Comparison of ENCODE assay signal across 19 cellular contexts in genomic region chr5:175810457-175810856, GRCh38.
"Had no signal": no experiment of that assay in that cellular context is flagged by ENCODE, and none has a peak within 500 bp of the region (broad histone marks: within the 10 kb centered on the region; RNA-seq: fewer than 3 reads in every experiment).

No MANE protein-coding gene starts in this region.

- H3K27me3 ChIP-seq: neural progenitor cell, tibial nerve had no signal

- H3K9ac ChIP-seq: neural progenitor cell had no signal

- H3K27ac ChIP-seq: esophagus muscularis mucosa, gastroesophageal sphincter, heart right ventricle, left ventricle myocardium inferior, neural progenitor cell, prostate gland, tibial nerve had no signal

- H3K4me1 ChIP-seq: esophagus muscularis mucosa, gastroesophageal sphincter, left ventricle myocardium inferior, neural progenitor cell, prostate gland, tibial nerve had no signal

- H3K36me3 ChIP-seq: esophagus muscularis mucosa, gastroesophageal sphincter, heart right ventricle, left ventricle myocardium inferior, neural progenitor cell, prostate gland, tibial nerve had no signal

- ATAC-seq: activated CD4-positive, CD25-positive, alpha-beta regulatory T cell treated with anti-CD3 and anti-CD28 coated beads, Interleukin-2, amount 50 U/mL, for 24 hours; gastroesophageal sphincter; mucosa of descending colon; naive thymus-derived CD4-positive, alpha-beta T cell; right cardiac atrium; stimulated activated naive CD8-positive, alpha-beta T cell treated with anti-CD3 and anti-CD28 coated beads, Interleukin-15, Interleukin-2, amounts not matched to agents 100 U/mL and 50 U/mL, for 24 hours had no signal

- DNase-seq: activated CD4-positive, alpha-beta T cell treated with anti-CD3 and anti-CD28 coated beads, Interleukin-2, amount 10 ng/mL, durations not matched to agents 7 days and 5 days; activated CD8-positive, alpha-beta memory T cell treated with anti-CD3 and anti-CD28 coated beads, Interleukin-2, amount 50 U/mL, for 4 hours; activated effector memory CD4-positive, alpha-beta T cell treated with Interleukin-2 at 50 U/mL for 16 hours; activated naive CD4-positive, alpha-beta T cell treated with anti-CD3 and anti-CD28 coated beads, Interleukin-2, amount 50 U/mL, for 16 hours; activated T-cell treated with anti-CD3 and anti-CD28 coated beads, Interleukin-2, amount 50 U/mL, for 48 hours; cerebellar nuclear complex; effector CD8-positive, alpha-beta T cell; heart right ventricle; left ventricle myocardium inferior; mucosa of descending colon; naive thymus-derived CD4-positive, alpha-beta T cell; right cardiac atrium; stimulated activated naive CD8-positive, alpha-beta T cell treated with anti-CD3 and anti-CD28 coated beads, Interleukin-15, Interleukin-2, amounts not matched to agents 100 U/mL and 50 U/mL, for 24 hours had no signal

- H3K9me3 Mint-ChIP-seq: activated CD4-positive, alpha-beta T cell treated with anti-CD3 and anti-CD28 coated beads, Interleukin-2, amount 10 ng/mL, durations not matched to agents 7 days and 5 days; neural progenitor cell had no signal

- H3K27ac Mint-ChIP-seq: activated CD4-positive, alpha-beta T cell treated with anti-CD3 and anti-CD28 coated beads, Interleukin-2, amount 10 ng/mL, durations not matched to agents 7 days and 5 days; naive thymus-derived CD4-positive, alpha-beta T cell; neural progenitor cell had no signal

- H3K36me3 Mint-ChIP-seq: neural progenitor cell had no signal

- H3K9me3 ChIP-seq: esophagus muscularis mucosa, gastroesophageal sphincter, heart right ventricle, left ventricle myocardium inferior, mucosa of descending colon, prostate gland had no signal

- H3K4me3 ChIP-seq: esophagus muscularis mucosa, gastroesophageal sphincter, heart right ventricle, left ventricle myocardium inferior, mucosa of descending colon, neural progenitor cell, prostate gland, tibial nerve had no signal

- H3K4me3 Mint-ChIP-seq: activated CD4-positive, alpha-beta T cell treated with anti-CD3 and anti-CD28 coated beads, Interleukin-2, amount 10 ng/mL, durations not matched to agents 7 days and 5 days; naive thymus-derived CD4-positive, alpha-beta T cell; neural progenitor cell had no signal

- H3K4me1 Mint-ChIP-seq: activated CD4-positive, alpha-beta T cell treated with anti-CD3 and anti-CD28 coated beads, Interleukin-2, amount 10 ng/mL, durations not matched to agents 7 days and 5 days; naive thymus-derived CD4-positive, alpha-beta T cell had no signal
